ENCODE assay signal across 10 cellular contexts in the genomic region with DNA sequence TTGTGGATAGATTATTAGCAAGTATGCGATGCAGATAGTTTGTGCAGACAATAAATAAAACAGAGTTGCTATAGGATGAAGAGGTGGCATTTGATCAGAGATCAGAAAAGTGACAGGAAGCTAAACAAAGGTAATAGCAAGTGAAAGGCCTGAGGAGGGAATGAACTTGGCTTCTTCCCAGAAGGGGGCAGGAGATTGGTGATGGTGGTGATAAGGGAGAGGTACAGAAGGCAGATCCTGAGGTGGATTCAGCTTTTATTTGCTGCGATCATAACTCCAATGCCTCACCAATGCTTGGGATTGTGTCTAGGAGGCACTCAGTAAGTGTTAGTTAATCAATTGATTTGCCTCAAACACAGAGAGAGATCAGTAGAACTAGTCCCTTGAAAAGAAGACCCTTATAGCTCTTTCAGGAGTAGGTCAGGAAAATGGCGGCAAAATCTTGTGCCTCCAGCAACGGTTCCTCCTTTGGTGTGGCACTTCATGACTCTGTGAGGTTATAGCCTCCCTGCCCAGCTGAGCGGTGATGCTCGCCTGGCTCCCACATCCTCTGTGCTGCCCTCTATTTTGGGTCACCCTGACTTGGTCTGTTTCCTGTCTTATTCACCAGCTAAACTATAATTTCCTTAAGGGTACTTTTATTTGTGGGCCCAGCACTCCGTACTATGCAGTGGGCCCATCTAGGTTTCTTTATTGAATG. TPM values are rescaled to one million over a fixed set of nuclear protein-coding genes. Genes with fewer than 3 reads are reported as not detected.
A peak's percentile ranks its signal among the peaks of the same experiment; 100 is the strongest.
DNase-seq lines count a peak whose midpoint lies in the region; ATAC-seq lines count a peak whose summit lies in the region.
"Had no signal": no experiment of that assay in that cellular context is flagged by ENCODE, and none has a peak within 500 bp of the region (broad histone marks: within the 10 kb centered on the region; RNA-seq: fewer than 3 reads in every experiment).

No MANE protein-coding gene starts in this region.

- peak in 2 of 3 donors; percentile 51 to 81 for DNase-seq in CD4-positive, CD25-positive, alpha-beta regulatory T cell
- peak; percentile 11 to 81 (median 26) for DNase-seq in T-helper 1 cell
- no peak for DNase-seq in ecto neural progenitor cell (ENCODE audit: low spot score)
- DNase-seq in SIG-M5 treated with dmso at 0.1 percent for 504 hours (lab: John Stamatoyannopoulos, UW; ENCODE audit: unreplicated experiment), result no peak
- no peak for DNase-seq in occipital lobe (lab: John Stamatoyannopoulos, UW)
- no peak for DNase-seq in GM19238 (ENCODE audit: insufficient read length, low spot score)
- DNase-seq: DMS53, SJCRH30 had no signal

- H3K4me1 ChIP-seq in CD4-positive, CD25-positive, alpha-beta regulatory T cell (ENCODE audit: control insufficient read depth, insufficient read depth, low read length, poor library complexity, severe bottlenecking), result peaks cover 85% of the 10 kb centered on the region
- H3K4me1 ChIP-seq in rectal smooth muscle tissue (ENCODE audit: control insufficient read depth, insufficient read depth, low read length), result peaks cover 38% of the 10 kb centered on the region

- H3K4me3 ChIP-seq in CD4-positive, CD25-positive, alpha-beta regulatory T cell (ENCODE audit: low read depth, low read length), result peak overlapping the region; percentile 71
- H3K4me3 ChIP-seq in rectal smooth muscle tissue (ENCODE audit: low read length), result no peak overlapping the region
- H3K4me3 ChIP-seq: SJCRH30 had no signal

- H3K4me1 Mint-ChIP-seq in CD4-positive, CD25-positive, alpha-beta regulatory T cell, result peaks cover 51 to 97% (median 78%) of the 10 kb centered on the region in 4 donors
- H3K4me1 Mint-ChIP-seq in dendritic cell treated with granulocyte-macrophage colony-stimulating factor and Interleukin-4, amounts not matched to agents 40 ng/mL and 50 ng/mL, for 4 days (ENCODE audit: low read depth), result peaks cover 81% of the 10 kb centered on the region

- peak overlapping the region; percentile 43 to 81 (median 48) for H3K4me3 Mint-ChIP-seq in CD4-positive, CD25-positive, alpha-beta regulatory T cell
- no peak overlapping the region for H3K4me3 Mint-ChIP-seq in dendritic cell treated with granulocyte-macrophage colony-stimulating factor and Interleukin-4, amounts not matched to agents 40 ng/mL and 50 ng/mL, for 4 days

- H3K9me3 Mint-ChIP-seq in CD4-positive, CD25-positive, alpha-beta regulatory T cell, result no peaks in the 10 kb centered on the region
- no peaks in the 10 kb centered on the region for H3K9me3 Mint-ChIP-seq in dendritic cell treated with granulocyte-macrophage colony-stimulating factor and Interleukin-4, amounts not matched to agents 40 ng/mL and 50 ng/mL, for 4 days

- H3K36me3 ChIP-seq in CD4-positive, CD25-positive, alpha-beta regulatory T cell (ENCODE audit: control insufficient read depth, insufficient read depth, low read length), result peaks cover 35% of the 10 kb centered on the region
- peaks cover 15% of the 10 kb centered on the region for H3K36me3 ChIP-seq in rectal smooth muscle tissue (ENCODE audit: control insufficient read depth, insufficient read depth, low read length)

- no peaks in the 10 kb centered on the region for H3K9me3 ChIP-seq in CD4-positive, CD25-positive, alpha-beta regulatory T cell (ENCODE audit: control insufficient read depth in 2 of 2, low read length in 2 of 2)
- H3K9me3 ChIP-seq: SJCRH30 had no signal

- H3K27me3 ChIP-seq in CD4-positive, CD25-positive, alpha-beta regulatory T cell (ENCODE audit: control insufficient read depth, insufficient read depth, low read length), result no peaks in the 10 kb centered on the region
- H3K27me3 ChIP-seq in rectal smooth muscle tissue (ENCODE audit: control insufficient read depth, insufficient read depth, low read length), result no peaks in the 10 kb centered on the region
- H3K27me3 ChIP-seq: SJCRH30 had no signal

- no peak overlapping the region for H3K9ac ChIP-seq in rectal smooth muscle tissue (ENCODE audit: low read length)

- peak overlapping the region; percentile 87 to 96 (median 95) for H3K27ac Mint-ChIP-seq in CD4-positive, CD25-positive, alpha-beta regulatory T cell
- peak overlapping the region; percentile 48 for H3K27ac Mint-ChIP-seq in dendritic cell treated with granulocyte-macrophage colony-stimulating factor and Interleukin-4, amounts not matched to agents 40 ng/mL and 50 ng/mL, for 4 days

- peak overlapping the region; percentile 76 for H3K27ac ChIP-seq in CD4-positive, CD25-positive, alpha-beta regulatory T cell (ENCODE audit: insufficient read depth, low read length, poor library complexity, severe bottlenecking)
- H3K27ac ChIP-seq in rectal smooth muscle tissue (ENCODE audit: low read depth, low read length), result peak overlapping the region; percentile 27
- H3K27ac ChIP-seq: SJCRH30 had no signal

- no peaks in the 10 kb centered on the region for H3K27me3 Mint-ChIP-seq in CD4-positive, CD25-positive, alpha-beta regulatory T cell
- H3K27me3 Mint-ChIP-seq in dendritic cell treated with granulocyte-macrophage colony-stimulating factor and Interleukin-4, amounts not matched to agents 40 ng/mL and 50 ng/mL, for 4 days, result no peaks in the 10 kb centered on the region

- peak; percentile 73 to 78 for ATAC-seq in CD4-positive, CD25-positive, alpha-beta regulatory T cell (ENCODE audit: low read depth in 2 of 2)

- intact Hi-C loops in dendritic cell treated with granulocyte-macrophage colony-stimulating factor and Interleukin-4, amounts not matched to agents 40 ng/mL and 50 ng/mL, for 4 days (cut with micrococcal nuclease), result no loop called here

- peaks cover 31% of the 10 kb centered on the region for H3K36me3 Mint-ChIP-seq in CD4-positive, CD25-positive, alpha-beta regulatory T cell
- peaks cover 59% of the 10 kb centered on the region for H3K36me3 Mint-ChIP-seq in dendritic cell treated with granulocyte-macrophage colony-stimulating factor and Interleukin-4, amounts not matched to agents 40 ng/mL and 50 ng/mL, for 4 days (ENCODE audit: low read depth)

RNA-seq across cellular contexts. Expression of a gene that starts 37.5 kb away (rescaled TPM):
- total RNA-seq in CD4-positive, CD25-positive, alpha-beta regulatory T cell, result 57.4 TPM
- 10 to 100 TPM; 35.8 to 92.6 (median 61.0) TPM for polyA plus RNA-seq in CD4-positive, CD25-positive, alpha-beta regulatory T cell
- 5.8 TPM for total RNA-seq in occipital lobe

Comparison
In these comparisons a context has a peak if more than half of its experiments do, and no peak if none do; other contexts are left out.
1. DNase-seq: peak in CD4-positive, CD25-positive, alpha-beta regulatory T cell (2 of 3) and T-helper 1 cell (5 of 5); none in ecto neural progenitor cell (single experiment), SIG-M5 treated with dmso at 0.1 percent for 504 hours (single experiment), occipital lobe (single experiment) and GM19238 (single experiment).